Comparison of ENCODE assay signal across 1 cellular context in genomic region chrX:71068052-71068918, GRCh38.
A peak's percentile ranks its signal among the peaks of the same experiment; 100 is the strongest.
TF ChIP-seq lines count a peak whose summit lies in the region.

SNX12 (minus strand) TSS chrX:71068334; CDS start chrX:71068306, 28 bp downstream.

TF ChIP-seq in HepG2, 621 proteins besides CTCF, POLR2A, EP300 and RAD21 (continued from another document and continues in another):
- TF ChIP-seq GPBP1L1 (CRISPR knock-in tag; IDR thresholded peaks at IDR 0.05) (no peak), ZBTB37 (CRISPR knock-in tag; IDR thresholded peaks at IDR 0.05) (no peak), ETV6 (CRISPR knock-in tag; conservative IDR thresholded peaks at IDR 0.05) (no peak), ZNF33B (CRISPR knock-in tag; IDR thresholded peaks at IDR 0.05) (no peak), PAX8 (CRISPR knock-in tag; IDR thresholded peaks at IDR 0.05; ENCODE audit: borderline replicate concordance) (no peak), PHF21A (CRISPR knock-in tag; IDR thresholded peaks at IDR 0.05) (peak; percentile 89), PRDM4 (CRISPR knock-in tag; IDR thresholded peaks at IDR 0.05; ENCODE audit: borderline replicate concordance) (no peak), BRCA1 (CRISPR knock-in tag; IDR thresholded peaks at IDR 0.05) (no peak), ZBTB3 (CRISPR knock-in tag; IDR thresholded peaks at IDR 0.05; ENCODE audit: borderline replicate concordance, low read depth) (no peak), ZNF552 (CRISPR knock-in tag; IDR thresholded peaks at IDR 0.05; ENCODE audit: borderline replicate concordance) (no peak), HNF1B (CRISPR knock-in tag; IDR thresholded peaks at IDR 0.05) (no peak), RARA (CRISPR knock-in tag; IDR thresholded peaks at IDR 0.05) (no peak), FOXA3 (CRISPR knock-in tag; IDR thresholded peaks at IDR 0.05) (peak; percentile 40; the same call in 1 of the 2 replicates), BCLAF1 (IDR thresholded peaks at IDR 0.05) (no peak), TOE1 (CRISPR knock-in tag; IDR thresholded peaks at IDR 0.05) (no peak), TRIM24 (CRISPR knock-in tag; IDR thresholded peaks at IDR 0.05) (no peak), SPEN (CRISPR knock-in tag; IDR thresholded peaks at IDR 0.05; ENCODE audit: low read depth) (peak; percentile 88), FOXA1 (IDR thresholded peaks at IDR 0.05) (no peak), FOXA1 (CRISPR knock-in tag; IDR thresholded peaks at IDR 0.05) (peak; percentile 61; the same call in 1 of the 2 replicates), ZNF672 (CRISPR knock-in tag; IDR thresholded peaks at IDR 0.05) (peak; percentile 61; the same call in 1 of the 2 replicates), MYC (CRISPR knock-in tag; IDR thresholded peaks at IDR 0.05; ENCODE audit: borderline replicate concordance) (peak; percentile 48; the same call in 1 of the 2 replicates), ZNF776 (CRISPR knock-in tag; IDR thresholded peaks at IDR 0.05) (no peak), TIGD3 (CRISPR knock-in tag; IDR thresholded peaks at IDR 0.05; ENCODE audit: borderline replicate concordance) (no peak), LRRFIP1 (CRISPR knock-in tag; conservative IDR thresholded peaks at IDR 0.05) (no peak), TBX2 (CRISPR knock-in tag; IDR thresholded peaks at IDR 0.05; ENCODE audit: borderline replicate concordance) (0 out of 2 replicates have a peak, but pooled peaks have one; percentile 32), ZNF383 (CRISPR knock-in tag; IDR thresholded peaks at IDR 0.05; ENCODE audit: borderline replicate concordance) (no peak), ZNF331 (CRISPR knock-in tag; IDR thresholded peaks at IDR 0.05) (no peak), ZNF724P (CRISPR knock-in tag; IDR thresholded peaks at IDR 0.05; ENCODE audit: borderline replicate concordance) (no peak), ZNF547 (CRISPR knock-in tag; IDR thresholded peaks at IDR 0.05) (peak; percentile 46; the same call in 1 of the 2 replicates), SYNCRIP (IDR thresholded peaks at IDR 0.05; ENCODE audit: insufficient read depth, low read depth, low read length) (no peak), CSRNP2 (CRISPR knock-in tag; conservative IDR thresholded peaks at IDR 0.05; ENCODE audit: low read depth) (no peak), ZFP41 (CRISPR knock-in tag; IDR thresholded peaks at IDR 0.05; ENCODE audit: borderline replicate concordance) (no peak)
- TF ChIP-seq, protein P1, sequence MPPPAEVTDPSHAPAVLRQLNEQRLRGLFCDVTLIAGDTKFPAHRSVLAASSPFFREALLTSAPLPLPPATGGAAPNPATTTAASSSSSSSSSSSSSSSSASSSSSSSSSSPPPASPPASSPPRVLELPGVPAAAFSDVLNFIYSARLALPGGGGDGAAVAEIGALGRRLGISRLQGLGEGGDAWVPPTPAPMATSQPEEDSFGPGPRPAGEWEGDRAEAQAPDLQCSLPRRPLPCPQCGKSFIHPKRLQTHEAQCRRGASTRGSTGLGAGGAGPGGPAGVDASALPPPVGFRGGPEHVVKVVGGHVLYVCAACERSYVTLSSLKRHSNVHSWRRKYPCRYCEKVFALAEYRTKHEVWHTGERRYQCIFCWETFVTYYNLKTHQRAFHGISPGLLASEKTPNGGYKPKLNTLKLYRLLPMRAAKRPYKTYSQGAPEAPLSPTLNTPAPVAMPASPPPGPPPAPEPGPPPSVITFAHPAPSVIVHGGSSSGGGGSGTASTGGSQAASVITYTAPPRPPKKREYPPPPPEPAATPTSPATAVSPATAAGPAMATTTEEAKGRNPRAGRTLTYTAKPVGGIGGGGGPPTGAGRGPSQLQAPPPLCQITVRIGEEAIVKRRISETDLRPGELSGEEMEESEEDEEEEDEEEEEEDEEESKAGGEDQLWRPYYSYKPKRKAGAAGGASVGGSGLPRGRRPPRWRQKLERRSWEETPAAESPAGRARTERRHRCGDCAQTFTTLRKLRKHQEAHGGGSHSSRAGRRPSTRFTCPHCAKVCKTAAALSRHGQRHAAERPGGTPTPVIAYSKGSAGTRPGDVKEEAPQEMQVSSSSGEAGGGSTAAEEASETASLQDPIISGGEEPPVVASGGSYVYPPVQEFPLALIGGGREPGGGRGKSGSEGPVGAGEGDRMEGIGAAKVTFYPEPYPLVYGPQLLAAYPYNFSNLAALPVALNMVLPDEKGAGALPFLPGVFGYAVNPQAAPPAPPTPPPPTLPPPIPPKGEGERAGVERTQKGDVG (CRISPR knock-in tag; IDR thresholded peaks at IDR 0.05; ENCODE audit: borderline replicate concordance): no peak
- TF ChIP-seq, protein P2, sequence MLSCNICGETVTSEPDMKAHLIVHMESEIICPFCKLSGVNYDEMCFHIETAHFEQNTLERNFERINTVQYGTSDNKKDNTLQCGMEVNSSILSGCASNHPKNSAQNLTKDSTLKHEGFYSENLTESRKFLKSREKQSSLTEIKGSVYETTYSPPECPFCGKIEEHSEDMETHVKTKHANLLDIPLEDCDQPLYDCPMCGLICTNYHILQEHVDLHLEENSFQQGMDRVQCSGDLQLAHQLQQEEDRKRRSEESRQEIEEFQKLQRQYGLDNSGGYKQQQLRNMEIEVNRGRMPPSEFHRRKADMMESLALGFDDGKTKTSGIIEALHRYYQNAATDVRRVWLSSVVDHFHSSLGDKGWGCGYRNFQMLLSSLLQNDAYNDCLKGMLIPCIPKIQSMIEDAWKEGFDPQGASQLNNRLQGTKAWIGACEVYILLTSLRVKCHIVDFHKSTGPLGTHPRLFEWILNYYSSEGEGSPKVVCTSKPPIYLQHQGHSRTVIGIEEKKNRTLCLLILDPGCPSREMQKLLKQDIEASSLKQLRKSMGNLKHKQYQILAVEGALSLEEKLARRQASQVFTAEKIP (CRISPR knock-in tag; IDR thresholded peaks at IDR 0.05; ENCODE audit: borderline replicate concordance): no peak
- TF ChIP-seq, protein P3, sequence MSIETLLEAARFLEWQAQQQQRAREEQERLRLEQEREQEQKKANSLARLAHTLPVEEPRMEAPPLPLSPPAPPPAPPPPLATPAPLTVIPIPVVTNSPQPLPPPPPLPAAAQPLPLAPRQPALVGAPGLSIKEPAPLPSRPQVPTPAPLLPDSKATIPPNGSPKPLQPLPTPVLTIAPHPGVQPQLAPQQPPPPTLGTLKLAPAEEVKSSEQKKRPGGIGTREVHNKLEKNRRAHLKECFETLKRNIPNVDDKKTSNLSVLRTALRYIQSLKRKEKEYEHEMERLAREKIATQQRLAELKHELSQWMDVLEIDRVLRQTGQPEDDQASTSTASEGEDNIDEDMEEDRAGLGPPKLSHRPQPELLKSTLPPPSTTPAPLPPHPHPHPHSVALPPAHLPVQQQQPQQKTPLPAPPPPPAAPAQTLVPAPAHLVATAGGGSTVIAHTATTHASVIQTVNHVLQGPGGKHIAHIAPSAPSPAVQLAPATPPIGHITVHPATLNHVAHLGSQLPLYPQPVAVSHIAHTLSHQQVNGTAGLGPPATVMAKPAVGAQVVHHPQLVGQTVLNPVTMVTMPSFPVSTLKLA (IDR thresholded peaks at IDR 0.05): no peak
